In genomic region chr7:1807821-1808600, GRCh38 we compare ENCODE assay signal across 19 cellular contexts.
DNase-seq lines count a peak whose midpoint lies in the region; ATAC-seq and TF ChIP-seq lines count a peak whose summit lies in the region.
"Had no signal": no experiment of that assay in that cellular context is flagged by ENCODE, and none has a peak within 500 bp of the region (broad histone marks: within the 10 kb centered on the region; RNA-seq: fewer than 3 reads in every experiment).

No MANE protein-coding gene starts in this region.

- no peak overlapping the region for H4K5ac ChIP-seq in IMR-90 (ENCODE audit: low read depth, low read length)

- ATAC-seq in IMR-90 (ENCODE audit: low read depth), result no peak
- ATAC-seq: HepG2, PC-3 had no signal

- dilution Hi-C loops in IMR-90 (cut with HindIII; ENCODE audit: low sequenced_read_pairs, unreplicated experiment), result no loop called here

- peaks cover 5% of the 10 kb centered on the region for H3K9me1 ChIP-seq in IMR-90 (ENCODE audit: insufficient read depth, low read length)

- no peaks in the 10 kb centered on the region for H3K79me2 ChIP-seq in hepatocyte

- H3K27me3 Mint-ChIP-seq in Caco-2 (ENCODE audit: insufficient read depth, unreplicated experiment), result no peaks in the 10 kb centered on the region

- POLR2A ChIA-PET in IMR-90 (lab: Charles Lee; ENCODE audit: unreplicated experiment), result no interaction called here
- POLR2A ChIA-PET in Caco-2 (lab: Charles Lee), result no interaction called here

- H3K4ac ChIP-seq in IMR-90 (ENCODE audit: low read depth, low read length), result no peak overlapping the region

- H4K91ac ChIP-seq in IMR-90 (ENCODE audit: insufficient read depth, low read depth, low read length), result no peak overlapping the region

- H3K4me1 Mint-ChIP-seq in Caco-2 (ENCODE audit: low read depth, unreplicated experiment), result peaks cover 19% of the 10 kb centered on the region

- no peak overlapping the region for H2BK5ac ChIP-seq in IMR-90 (ENCODE audit: low read depth, low read length, poor library complexity, severe bottlenecking)

- H2AFZ ChIP-seq in IMR-90 (replicated peaks; ENCODE audit: low read length, poor library complexity) (peak overlapping the region; percentile 51), hepatocyte (no peak overlapping the region)

- no peak overlapping the region for H3K14ac ChIP-seq in IMR-90 (replicated peaks; ENCODE audit: low read depth, low read length)

- H3K27ac ChIP-seq in IMR-90 (ENCODE audit: insufficient read depth, low read length) (no peak overlapping the region), spleen (no peak overlapping the region), hepatocyte (no peak overlapping the region)
- H3K27ac ChIP-seq: BLaER1, KMS-11 had no signal

- H3K4me3 ChIP-seq in GM12864 (ENCODE audit: low read depth, low read length) (no peak overlapping the region), IMR-90 (ENCODE audit: insufficient read depth, low read depth, low read length) (no peak overlapping the region), lower leg skin (ENCODE audit: low read depth, poor library complexity, severe bottlenecking) (no peak overlapping the region), spleen (no peak overlapping the region), Caco-2 (ENCODE audit: low read depth, low read length) (no peak overlapping the region), hepatocyte (no peak overlapping the region)
- H3K4me3 ChIP-seq: BLaER1 had no signal

- no peak overlapping the region; the same call in 1 of the 2 replicates for H3K56ac ChIP-seq in IMR-90 (ENCODE audit: extremely low read depth, insufficient read depth, low read length)

- H2BK120ac ChIP-seq in IMR-90 (ENCODE audit: low read depth, low read length), result no peak overlapping the region

- H3K27me3 ChIP-seq in IMR-90 (ENCODE audit: control insufficient read depth, insufficient read depth, low read length) (peaks cover 5% of the 10 kb centered on the region; the same call in 1 of the 2 replicates), spleen (replicated peaks in 1 of 7) (no peaks in the 10 kb centered on the region), Caco-2 (replicated peaks; ENCODE audit: control insufficient read depth, insufficient read depth, low read length) (no peaks in the 10 kb centered on the region), hepatocyte (no peaks in the 10 kb centered on the region)
- H3K27me3 ChIP-seq: BLaER1 had no signal

- H3K79me1 ChIP-seq in IMR-90 (ENCODE audit: low read depth in 1 of 2, low read length in 2 of 2), result no peaks in the 10 kb centered on the region; a peak in 1 of 4 replicates

- no peak overlapping the region for H3K4me3 Mint-ChIP-seq in Caco-2 (ENCODE audit: unreplicated experiment)
- H3K4me3 Mint-ChIP-seq: CD4-positive, alpha-beta memory T cell had no signal

- no peak overlapping the region for H2BK15ac ChIP-seq in IMR-90 (ENCODE audit: low read depth, low read length)

- no peak overlapping the region for H3K18ac ChIP-seq in IMR-90 (ENCODE audit: low read depth, low read length)

- TF ChIP-seq RAD21 in IMR-90 (IDR thresholded peaks at IDR 0.05; ENCODE audit: low read length), result no peak

- WGBS in IMR-90 (ENCODE audit: extremely low coverage in 2 of 2, insufficient read length in 1 of 2), 2 experiments, result 91% methylated on average over 14 of the region's 26 CpGs; no CpG with 5 or more reads in 1 of the 2 experiments
- WGBS in lower leg skin, 2 donors, result 89 to 90% methylated on average over 19 to 26 of the region's 26 CpGs
- 91 to 95% (median 94%) methylated on average over 26 of the region's 26 CpGs for WGBS in spleen, 5 donors
- WGBS in hepatocyte (ENCODE audit: low lambda C conversion rate, missing lambda C conversion rate), result 97% methylated on average over 26 of the region's 26 CpGs

- H3K36me3 ChIP-seq in IMR-90 (ENCODE audit: control insufficient read depth, insufficient read depth, low read length) (no peaks in the 10 kb centered on the region), spleen (no peaks in the 10 kb centered on the region), Caco-2 (ENCODE audit: control insufficient read depth, insufficient read depth, low read length) (no peaks in the 10 kb centered on the region), hepatocyte (replicated peaks; ENCODE audit: insufficient read depth, low read depth) (no peaks in the 10 kb centered on the region)
- H3K36me3 ChIP-seq: BLaER1 had no signal

- H3K9me2 ChIP-seq in hepatocyte (replicated peaks; ENCODE audit: insufficient read depth), result no peaks in the 10 kb centered on the region

- in situ Hi-C loops in IMR-90 (cut with MboI; ENCODE audit: low sequenced_read_pairs), result no loop called here

- H3K4me2 ChIP-seq in IMR-90 (ENCODE audit: low read depth, low read length) (no peak overlapping the region), hepatocyte (no peak overlapping the region)
- H3K4me2 ChIP-seq: BLaER1, KMS-11 had no signal

- CTCF ChIA-PET in IMR-90 (lab: Yijun Ruan, JAX) (no interaction called here), Caco-2 (lab: Charles Lee) (interaction anchor here (0.5 kb wide), 1 partner anchor 34 kb away, joined by 3 read pairs; no protein-coding TSS in a partner anchor)

- no peak overlapping the region for H3K27ac Mint-ChIP-seq in Caco-2 (ENCODE audit: unreplicated experiment)

- no peak overlapping the region for H2AK5ac ChIP-seq in IMR-90 (ENCODE audit: low read depth, low read length)

- no peak overlapping the region for H4K8ac ChIP-seq in IMR-90 (ENCODE audit: low read depth in 2 of 2, low read length in 2 of 2)

- TF ChIP-seq CTCF in GM12864 (IDR thresholded peaks at IDR 0.05; ENCODE audit: low read depth, low read length, missing control alignments) (no peak), IMR-90 (conservative IDR thresholded peaks at IDR 0.05; ENCODE audit: low read depth, low read length) (no peak), lower leg skin (IDR thresholded peaks at IDR 0.05) (no peak), spleen (IDR thresholded peaks at IDR 0.05 in 8 of 11, conservative IDR thresholded peaks at IDR 0.05 in 3 of 11) (no peak), Caco-2 (IDR thresholded peaks at IDR 0.05; ENCODE audit: insufficient read depth in 1 of 2, low read depth in 1 of 2, low read length in 1 of 2, severe bottlenecking in 1 of 2, unreplicated experiment in 1 of 2) (no peak), hepatocyte (IDR thresholded peaks at IDR 0.05; ENCODE audit: poor library complexity) (no peak)

- BruUV-seq in IMR-90 (replicated peaks; lab: Mats Ljungman, UMichigan) (no TSS peak), Caco-2 (replicated peaks; lab: Mats Ljungman, UMichigan) (no TSS peak)

- DNase-seq in GM12864 (ENCODE audit: low read depth) (peak; percentile 5), IMR-90 (no peak), lower leg skin (ENCODE audit: low spot score in 2 of 2) (peak; percentile 2 to 73), spleen (peak; percentile 49), Caco-2 (no peak), NCI-H146 (lab: John Stamatoyannopoulos, UW) (no peak), hepatocyte (ENCODE audit: low spot score) (no peak)
- DNase-seq in effector CD8-positive, alpha-beta T cell (lab: John Stamatoyannopoulos, UW), result no peak
- DNase-seq: Calu3; CD4-positive, alpha-beta memory T cell; GF-D8; MV-4-11; NCI-H187; NCI-H2107; NCI-H524 treated with DMSO at 0.1 percent for 48 hours; PC-3 had no signal

- H3K4me1 ChIP-seq in IMR-90 (ENCODE audit: control insufficient read depth, insufficient read depth, low read length) (no peaks in the 10 kb centered on the region), spleen (peaks cover 0 to 8% (median 0%) of the 10 kb centered on the region in 6 donors), Caco-2 (peaks cover 17% of the 10 kb centered on the region), hepatocyte (ENCODE audit: insufficient read depth) (peaks cover 16% of the 10 kb centered on the region)

- intact Hi-C loops in IMR-90 (cut with micrococcal nuclease) (no loop called here), lower leg skin (cut with DNase I; ENCODE audit: low total_unique reads) (no loop called here), spleen (cut with DNase I; ENCODE audit: low total_unique reads) (no loop called here), Caco-2 (cut with micrococcal nuclease; ENCODE audit: unreplicated experiment) (no loop called here)

- H2AK9ac ChIP-seq in IMR-90 (replicated peaks; ENCODE audit: low read depth, low read length, poor library complexity), result no peak overlapping the region

- no peak overlapping the region for H3K23ac ChIP-seq in IMR-90 (ENCODE audit: low read depth, low read length)

- H4K20me1 ChIP-seq in IMR-90 (ENCODE audit: insufficient read depth, low read length) (no peaks in the 10 kb centered on the region), hepatocyte (ENCODE audit: insufficient read depth, poor library complexity, severe bottlenecking) (no peaks in the 10 kb centered on the region)

- H3K9me3 Mint-ChIP-seq in Caco-2 (ENCODE audit: unreplicated experiment), result peaks cover 20% of the 10 kb centered on the region
- H3K9me3 Mint-ChIP-seq: CD4-positive, alpha-beta memory T cell had no signal

- H3K9me3 ChIP-seq in IMR-90 (ENCODE audit: control insufficient read depth, insufficient read depth, low read length) (no peaks in the 10 kb centered on the region; the same call in 1 of the 2 replicates), spleen (peaks cover 0 to 4% (median 0%) of the 10 kb centered on the region in 8 donors), Caco-2 (peaks cover 21% of the 10 kb centered on the region), hepatocyte (ENCODE audit: low read depth) (no peaks in the 10 kb centered on the region)

- TF ChIP-seq POLR2A in IMR-90 (IDR thresholded peaks at IDR 0.05; ENCODE audit: low read depth, low read length), result no peak
- no peak for TF ChIP-seq POLR2A in lower leg skin (IDR thresholded peaks at IDR 0.05)
- TF ChIP-seq POLR2A in spleen (IDR thresholded peaks at IDR 0.05), result no peak

- no peak overlapping the region for H3K9ac ChIP-seq in IMR-90 (ENCODE audit: low read depth, low read length)
- H3K9ac ChIP-seq: BLaER1, KMS-11 had no signal

- no peak overlapping the region for H2BK20ac ChIP-seq in IMR-90 (ENCODE audit: low read depth, low read length)

- H3K36me3 Mint-ChIP-seq in Caco-2 (ENCODE audit: insufficient read depth, unreplicated experiment), result peaks cover 12% of the 10 kb centered on the region

TF ChIP-seq in IMR-90, 13 proteins besides CTCF, POLR2A, EP300 and RAD21 (continues in another document):
- TF ChIP-seq FOS (IDR thresholded peaks at IDR 0.05; ENCODE audit: low read depth, low read length) (no peak), CEBPB (IDR thresholded peaks at IDR 0.05; ENCODE audit: low read depth, low read length) (no peak), MAFK (IDR thresholded peaks at IDR 0.05; ENCODE audit: low read depth, low read length) (no peak), BHLHE40 (IDR thresholded peaks at IDR 0.05; ENCODE audit: low read depth, low read length) (no peak), RCOR1 (IDR thresholded peaks at IDR 0.05; ENCODE audit: insufficient replicate concordance, low read length) (no peak)
- TF ChIP-seq, protein P1, sequence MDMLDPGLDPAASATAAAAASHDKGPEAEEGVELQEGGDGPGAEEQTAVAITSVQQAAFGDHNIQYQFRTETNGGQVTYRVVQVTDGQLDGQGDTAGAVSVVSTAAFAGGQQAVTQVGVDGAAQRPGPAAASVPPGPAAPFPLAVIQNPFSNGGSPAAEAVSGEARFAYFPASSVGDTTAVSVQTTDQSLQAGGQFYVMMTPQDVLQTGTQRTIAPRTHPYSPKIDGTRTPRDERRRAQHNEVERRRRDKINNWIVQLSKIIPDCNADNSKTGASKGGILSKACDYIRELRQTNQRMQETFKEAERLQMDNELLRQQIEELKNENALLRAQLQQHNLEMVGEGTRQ (IDR thresholded peaks at IDR 0.05; ENCODE audit: low read depth, low read length), result no peak

Comparison
In these comparisons a context has a peak if more than half of its experiments do, and no peak if none do; other contexts are left out.
1. DNase-seq: peak in GM12864 (single experiment), lower leg skin (2 of 2) and spleen (single experiment); none in IMR-90 (single experiment), effector CD8-positive, alpha-beta T cell (single experiment), Caco-2 (0 of 2), NCI-H146 (single experiment) and hepatocyte (single experiment).